15 cellular contexts compared by ENCODE assay signal in the genomic region with DNA sequence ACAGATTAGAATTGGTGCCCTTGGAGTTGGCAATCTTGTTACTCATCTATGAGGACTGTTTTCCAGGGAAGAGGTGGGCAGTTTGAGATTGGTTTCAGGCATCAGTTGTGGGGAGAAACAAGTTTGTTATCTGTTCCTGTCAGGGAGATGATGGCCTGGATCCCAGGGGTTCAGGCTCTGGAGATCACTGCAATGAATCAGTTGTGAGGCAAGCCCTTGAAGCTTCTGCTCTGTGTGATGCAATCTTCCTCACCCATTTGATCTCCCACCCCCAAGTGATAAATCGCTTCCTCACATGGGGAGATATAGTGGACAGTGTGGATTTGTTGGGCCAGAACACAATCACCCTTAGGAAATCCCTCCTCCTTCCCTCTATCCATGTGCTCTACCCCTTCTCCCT.
"Had no signal": no experiment of that assay in that cellular context is flagged by ENCODE, and none has a peak within 500 bp of the region (broad histone marks: within the 10 kb centered on the region; RNA-seq: fewer than 3 reads in every experiment).

No MANE protein-coding gene starts in this region.

- H3K4me3 ChIP-seq: mucosa of descending colon, prostate gland, suprapubic skin had no signal

- H3K27ac ChIP-seq: epithelial cell of prostate, prostate gland, suprapubic skin, VCaP had no signal

- H3K27me3 ChIP-seq: suprapubic skin had no signal

- H3K9me3 ChIP-seq: mucosa of descending colon, prostate gland, suprapubic skin had no signal

- DNase-seq: activated CD8-positive, alpha-beta memory T cell treated with anti-CD3 and anti-CD28 coated beads, Interleukin-2, amount 50 U/mL, for 48 hours; activated CD8-positive, alpha-beta T cell treated with anti-CD3 and anti-CD28 coated beads, Interleukin-2, amount 10 ng/mL, durations not matched to agents 7 days and 5 days; activated naive CD4-positive, alpha-beta T cell treated with Interleukin-2 at 50 U/mL for 16 hours; effector memory CD4-positive, alpha-beta T cell; left colon; mucosa of descending colon; naive thymus-derived CD8-positive, alpha-beta T cell; nucleus accumbens; stimulated activated CD4-positive, alpha-beta T cell treated with anti-CD3 and anti-CD28 coated beads, Interleukin-2, amount 100 ng/mL, for 48 hours; stimulated activated naive CD4-positive, alpha-beta T cell treated with Interleukin-2 at 50 U/mL for 16 hours; T-helper 9 cell had no signal

- H3K4me1 ChIP-seq: prostate gland, suprapubic skin had no signal

- H3K36me3 ChIP-seq: prostate gland, suprapubic skin had no signal
